9 cellular contexts compared by ENCODE assay signal in genomic region chr13:39765801-39766463, GRCh38.
DNase-seq lines count a peak whose midpoint lies in the region; ATAC-seq and TF ChIP-seq lines count a peak whose summit lies in the region.
"Had no signal": no experiment of that assay in that cellular context is flagged by ENCODE, and none has a peak within 500 bp of the region (broad histone marks: within the 10 kb centered on the region; RNA-seq: fewer than 3 reads in every experiment).

No MANE protein-coding gene starts in this region.

- H3K36me3 ChIP-seq in Panc1 (ENCODE audit: control insufficient read depth, insufficient read depth, low read length) (no peaks in the 10 kb centered on the region), endodermal cell (ENCODE audit: control insufficient read depth, insufficient read depth, low read length) (no peaks in the 10 kb centered on the region)
- H3K36me3 ChIP-seq in naive thymus-derived CD4-positive, alpha-beta T cell (ENCODE audit: control insufficient read depth in 2 of 3, insufficient read depth in 3 of 3, low read length in 3 of 3): no peaks in the 10 kb centered on the region
- no peaks in the 10 kb centered on the region for H3K36me3 ChIP-seq in CD4-positive, alpha-beta memory T cell (ENCODE audit: insufficient read depth, low read length)

- CTCF ChIA-PET in AG04449 (lab: Yijun Ruan, JAX): interaction anchor here (0.8 to 2.5 kb wide), 9 partner anchors 11 to 1012 kb away, joined by 3 to 11 read pairs (median 4); no protein-coding TSS in a partner anchor
- CTCF ChIA-PET in Panc1 (lab: Charles Lee): no interaction called here
- CTCF ChIA-PET in naive thymus-derived CD4-positive, alpha-beta T cell (lab: Charles Lee): interaction anchor here (0.6 to 1.2 kb wide), 4 partner anchors 11 to 916 kb away, joined by 3 to 4 read pairs (median 3); no protein-coding TSS in a partner anchor
- CTCF ChIA-PET in CD4-positive, alpha-beta memory T cell (lab: Charles Lee; ENCODE audit: partially characterized antibody): interaction anchor here (0.8 to 1.5 kb wide), 2 partner anchors 10 kb away, joined by 3 read pairs; no protein-coding TSS in a partner anchor

- no peaks in the 10 kb centered on the region for H3K36me3 Mint-ChIP-seq in HFFc6 (ENCODE audit: low read depth)
- H3K36me3 Mint-ChIP-seq in endodermal cell (ENCODE audit: low read depth): no peaks in the 10 kb centered on the region
- H3K36me3 Mint-ChIP-seq in naive thymus-derived CD4-positive, alpha-beta T cell: peaks cover 0 to 7% (median 0%) of the 10 kb centered on the region in 5 donors
- H3K36me3 Mint-ChIP-seq in CD4-positive, alpha-beta memory T cell: peaks cover 0 to 6% of the 10 kb centered on the region in 2 donors

- no TSS peak for BruUV-seq in Panc1 (replicated peaks; lab: Mats Ljungman, UMichigan)

- intact Hi-C loops in Panc1 (cut with micrococcal nuclease; ENCODE audit: unreplicated experiment): no loop called here
- intact Hi-C loops in naive thymus-derived CD4-positive, alpha-beta T cell (cut with micrococcal nuclease): no loop called here
- intact Hi-C loops in CD4-positive, alpha-beta memory T cell (cut with micrococcal nuclease): no loop called here

- H3K9ac ChIP-seq in endodermal cell (ENCODE audit: extremely low read depth, low read length, poor library complexity, severe bottlenecking): no peak overlapping the region

- ATAC-seq in Panc1 (peak; percentile 62; the same call in 1 of the 2 replicates), HG03196 (IDR thresholded peaks at IDR 0.05; ENCODE audit: unreplicated experiment) (no peak), HG02623 (IDR thresholded peaks at IDR 0.05; ENCODE audit: unreplicated experiment) (no peak)
- peak; percentile 26 for ATAC-seq in naive thymus-derived CD4-positive, alpha-beta T cell

- no peaks in the 10 kb centered on the region for H3K4me1 ChIP-seq in Panc1 (ENCODE audit: control insufficient read depth, insufficient read depth, low read length)
- peaks cover 3% of the 10 kb centered on the region for H3K4me1 ChIP-seq in endodermal cell (ENCODE audit: control insufficient read depth, insufficient read depth, low read length)
- H3K4me1 ChIP-seq in naive thymus-derived CD4-positive, alpha-beta T cell (ENCODE audit: control insufficient read depth in 2 of 2, insufficient read depth in 2 of 2, low read length in 2 of 2): no peaks in the 10 kb centered on the region
- H3K4me1 ChIP-seq in CD4-positive, alpha-beta memory T cell (ENCODE audit: insufficient read depth, low read length): no peaks in the 10 kb centered on the region

- H3K4me3 Mint-ChIP-seq in HFFc6: no peak overlapping the region
- H3K4me3 Mint-ChIP-seq in endodermal cell: no peak overlapping the region
- no peak overlapping the region for H3K4me3 Mint-ChIP-seq in naive thymus-derived CD4-positive, alpha-beta T cell
- H3K4me3 Mint-ChIP-seq in CD4-positive, alpha-beta memory T cell: no peak overlapping the region
- H3K4me3 Mint-ChIP-seq: nephron had no signal

- in situ Hi-C loops in Panc1 (cut with HindIII; ENCODE audit: low pct_unique_long_range_greater_than_20kb, low sequenced_read_pairs): no loop called here

- no peak overlapping the region for H3K27ac ChIP-seq in Panc1 (ENCODE audit: low read length)
- no peak overlapping the region for H3K27ac ChIP-seq in endodermal cell (ENCODE audit: low read depth, low read length)
- no peak overlapping the region for H3K27ac ChIP-seq in naive thymus-derived CD4-positive, alpha-beta T cell (ENCODE audit: low read depth, low read length)
- H3K27ac ChIP-seq in CD4-positive, alpha-beta memory T cell (ENCODE audit: low read depth, low read length): no peak overlapping the region

- POLR2A ChIA-PET in AG04449 (lab: Yijun Ruan, JAX) (no interaction called here), Panc1 (lab: Charles Lee) (no interaction called here)
- POLR2A ChIA-PET in naive thymus-derived CD4-positive, alpha-beta T cell (lab: Charles Lee): interaction anchor here (0.7 kb wide), 1 partner anchor 10 kb away, joined by 3 read pairs; no protein-coding TSS in a partner anchor
- POLR2A ChIA-PET in CD4-positive, alpha-beta memory T cell (lab: Charles Lee; ENCODE audit: partially characterized antibody): no interaction called here

- 86 to 89% methylated on average over 2 of the region's 2 CpGs for WGBS in endodermal cell (ENCODE audit: insufficient coverage in 1 of 2, insufficient read length in 1 of 2), 2 experiments

- no peak overlapping the region for H3K27ac Mint-ChIP-seq in HFFc6
- no peak overlapping the region for H3K27ac Mint-ChIP-seq in endodermal cell
- no peak overlapping the region for H3K27ac Mint-ChIP-seq in naive thymus-derived CD4-positive, alpha-beta T cell
- H3K27ac Mint-ChIP-seq in CD4-positive, alpha-beta memory T cell: no peak overlapping the region

- H3K4me3 ChIP-seq in AG04449 (ENCODE audit: low read depth, low read length) (no peak overlapping the region), Panc1 (ENCODE audit: low read depth in 2 of 2, low read length in 2 of 2) (no peak overlapping the region), endodermal cell (ENCODE audit: low read length) (no peak overlapping the region)
- no peak overlapping the region for H3K4me3 ChIP-seq in naive thymus-derived CD4-positive, alpha-beta T cell (ENCODE audit: low read length)
- H3K4me3 ChIP-seq in CD4-positive, alpha-beta memory T cell (ENCODE audit: low read length in 2 of 2): no peak overlapping the region

- peak; percentile 27 for TF ChIP-seq CTCF in AG04449 (IDR thresholded peaks at IDR 0.05; ENCODE audit: insufficient read depth, low read length, missing control alignments)
- peak; percentile 56 for TF ChIP-seq CTCF in HFFc6 (IDR thresholded peaks at IDR 0.05)
- TF ChIP-seq CTCF in Panc1 (IDR thresholded peaks at IDR 0.05): peak; percentile 26
- TF ChIP-seq CTCF in endodermal cell (conservative IDR thresholded peaks at IDR 0.05): peak; percentile 63

- H3K4me1 Mint-ChIP-seq in HFFc6 (ENCODE audit: low read depth) (peaks cover 7% of the 10 kb centered on the region), endodermal cell (peaks cover 36% of the 10 kb centered on the region)
- H3K4me1 Mint-ChIP-seq in naive thymus-derived CD4-positive, alpha-beta T cell: peaks cover 0 to 13% (median 7%) of the 10 kb centered on the region in 7 donors
- peaks cover 0 to 6% (median 1%) of the 10 kb centered on the region in 4 donors for H3K4me1 Mint-ChIP-seq in CD4-positive, alpha-beta memory T cell

- DNase-seq in AG04449 (ENCODE audit: low read depth, low spot score) (no peak), HFFc6 (no peak), Panc1 (ENCODE audit: low read depth, low spot score) (no peak), endodermal cell (peak; percentile 76)
- DNase-seq in naive thymus-derived CD4-positive, alpha-beta T cell: peak in 2 of 9 donors; percentile 12 to 26
- DNase-seq in CD4-positive, alpha-beta memory T cell: no peak

- H3K27me3 ChIP-seq in Panc1 (ENCODE audit: control insufficient read depth, insufficient read depth, low read length): no peaks in the 10 kb centered on the region
- H3K27me3 ChIP-seq in endodermal cell (ENCODE audit: control insufficient read depth, insufficient read depth, low read length, poor library complexity, severe bottlenecking): no peaks in the 10 kb centered on the region
- no peaks in the 10 kb centered on the region for H3K27me3 ChIP-seq in naive thymus-derived CD4-positive, alpha-beta T cell (ENCODE audit: control insufficient read depth in 2 of 2, insufficient read depth in 2 of 2, low read length in 2 of 2)
- no peaks in the 10 kb centered on the region for H3K27me3 ChIP-seq in CD4-positive, alpha-beta memory T cell (ENCODE audit: insufficient read depth, low read length)

- H3K9me3 Mint-ChIP-seq in HFFc6: no peaks in the 10 kb centered on the region
- H3K9me3 Mint-ChIP-seq in endodermal cell: peaks cover 21% of the 10 kb centered on the region
- H3K9me3 Mint-ChIP-seq in naive thymus-derived CD4-positive, alpha-beta T cell: peaks cover 0 to 12% (median 0%) of the 10 kb centered on the region in 11 donors
- H3K9me3 Mint-ChIP-seq in CD4-positive, alpha-beta memory T cell: peaks cover 0 to 8% (median 0%) of the 10 kb centered on the region in 8 donors

- no peaks in the 10 kb centered on the region for H3K27me3 Mint-ChIP-seq in HFFc6 (ENCODE audit: insufficient read depth)
- no peaks in the 10 kb centered on the region for H3K27me3 Mint-ChIP-seq in endodermal cell (ENCODE audit: insufficient read depth)
- no peaks in the 10 kb centered on the region for H3K27me3 Mint-ChIP-seq in naive thymus-derived CD4-positive, alpha-beta T cell
- H3K27me3 Mint-ChIP-seq in CD4-positive, alpha-beta memory T cell: no peaks in the 10 kb centered on the region

- no peaks in the 10 kb centered on the region for H3K9me3 ChIP-seq in Panc1 (ENCODE audit: control insufficient read depth, insufficient read depth, low read depth, low read length)
- H3K9me3 ChIP-seq in endodermal cell (ENCODE audit: control insufficient read depth, low read length): peaks cover 18% of the 10 kb centered on the region
- H3K9me3 ChIP-seq in naive thymus-derived CD4-positive, alpha-beta T cell (ENCODE audit: control insufficient read depth in 2 of 3, low read length in 3 of 3): no peaks in the 10 kb centered on the region
- no peaks in the 10 kb centered on the region for H3K9me3 ChIP-seq in CD4-positive, alpha-beta memory T cell (ENCODE audit: control insufficient read depth in 1 of 2, low read length in 2 of 2)

Comparison
In these comparisons a context has a peak if more than half of its experiments do, and no peak if none do; other contexts are left out.
1. ATAC-seq: peak in Panc1 (single experiment) and naive thymus-derived CD4-positive, alpha-beta T cell (single experiment); none in HG03196 (single experiment) and HG02623 (single experiment).
2. Peak in every context shown above with its lines, with median percentiles within 50 percentile points of each other: CTCF ChIP-seq.